Comparison of ENCODE assay signal across 15 cellular contexts in the genomic region with DNA sequence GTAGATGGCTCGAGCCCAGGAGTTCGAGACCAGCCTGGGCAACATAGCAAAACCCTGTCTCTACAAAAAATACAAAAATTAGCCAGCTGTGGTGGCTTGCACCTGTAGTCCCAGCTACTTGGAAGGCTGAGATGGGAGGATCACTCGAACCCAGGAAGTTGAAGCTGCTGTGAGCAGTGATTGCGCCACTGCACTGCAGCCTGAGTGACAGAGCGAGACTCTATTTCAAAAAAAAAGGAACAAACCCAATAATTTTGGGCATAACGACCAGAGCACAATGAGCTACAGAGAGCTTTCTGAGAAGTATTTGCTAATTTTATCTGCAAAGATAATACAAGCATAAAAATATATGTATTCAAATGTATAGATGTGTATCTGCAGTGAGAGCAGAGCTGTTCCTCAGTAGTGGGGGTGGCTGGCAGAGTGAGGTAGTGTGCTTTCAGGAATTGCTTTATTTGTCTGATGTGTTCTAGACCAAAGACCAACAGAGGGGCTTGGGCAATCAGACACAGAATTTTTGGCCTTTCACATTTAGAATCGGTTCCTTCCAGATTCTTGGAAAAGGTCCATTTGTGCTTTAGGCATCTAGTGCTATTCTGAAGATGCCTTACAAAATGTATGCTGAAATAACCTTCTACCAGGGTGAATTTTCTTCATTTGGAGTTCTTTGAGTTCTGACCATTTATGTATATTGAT. TPM values are rescaled to one million over a fixed set of nuclear protein-coding genes. Genes with fewer than 3 reads are reported as not detected.
DNase-seq lines count a peak whose midpoint lies in the region; ATAC-seq and TF ChIP-seq lines count a peak whose summit lies in the region.
"Had no signal": no experiment of that assay in that cellular context is flagged by ENCODE, and none has a peak within 500 bp of the region (broad histone marks: within the 10 kb centered on the region; RNA-seq: fewer than 3 reads in every experiment).

No MANE protein-coding gene starts in this region.

- peaks cover 43% of the 10 kb centered on the region for H3K36me3 Mint-ChIP-seq in T-helper 2 cell treated with Interferon-gamma antibody and Interleukin-4, amounts not matched to agents 5 μg/mL and 100 μg/mL, for 36 hours (ENCODE audit: low read depth)
- peaks cover 3% of the 10 kb centered on the region for H3K36me3 Mint-ChIP-seq in activated T-helper 1 cell treated with anti-CD3 and anti-CD28 coated beads, Interleukin-12 subunit alpha, Interleukin-12 subunit beta, Interleukin-2, Interleukin-4 antibody, amounts not matched to agents 30 ng/mL and 10 ng/mL and 1 ng/mL, durations not matched to agents 14 hours and 24 hours and 36 hours (ENCODE audit: low read depth)

- peak overlapping the region; percentile 20 for H3K27ac ChIP-seq in HL-60 (replicated peaks)
- H3K27ac ChIP-seq in neutrophil, result peak overlapping the region; percentile 99
- H3K27ac ChIP-seq in suprapubic skin, result no peak overlapping the region
- H3K27ac ChIP-seq: hepatocyte had no signal

- TF ChIP-seq POLR2A in suprapubic skin (IDR thresholded peaks at IDR 0.05), result no peak

- H3K27me3 ChIP-seq in HL-60 (ENCODE audit: insufficient read depth, poor library complexity, severe bottlenecking) (no peaks in the 10 kb centered on the region), neutrophil (no peaks in the 10 kb centered on the region), suprapubic skin (peaks cover 12% of the 10 kb centered on the region)

- H3K27me3 Mint-ChIP-seq in T-helper 2 cell treated with Interferon-gamma antibody and Interleukin-4, amounts not matched to agents 5 μg/mL and 100 μg/mL, for 36 hours (ENCODE audit: low read depth), result peaks cover 13% of the 10 kb centered on the region
- no peaks in the 10 kb centered on the region for H3K27me3 Mint-ChIP-seq in activated T-helper 1 cell treated with anti-CD3 and anti-CD28 coated beads, Interleukin-12 subunit alpha, Interleukin-12 subunit beta, Interleukin-2, Interleukin-4 antibody, amounts not matched to agents 30 ng/mL and 10 ng/mL and 1 ng/mL, durations not matched to agents 14 hours and 24 hours and 36 hours (ENCODE audit: insufficient read depth)

- H3K4me1 Mint-ChIP-seq in T-helper 2 cell treated with Interferon-gamma antibody and Interleukin-4, amounts not matched to agents 5 μg/mL and 100 μg/mL, for 36 hours (ENCODE audit: low read depth), result peaks cover 47% of the 10 kb centered on the region
- H3K4me1 Mint-ChIP-seq in activated T-helper 1 cell treated with anti-CD3 and anti-CD28 coated beads, Interleukin-12 subunit alpha, Interleukin-12 subunit beta, Interleukin-2, Interleukin-4 antibody, amounts not matched to agents 30 ng/mL and 10 ng/mL and 1 ng/mL, durations not matched to agents 14 hours and 24 hours and 36 hours (ENCODE audit: low read depth), result peaks cover 59% of the 10 kb centered on the region

- intact Hi-C loops in activated T-helper 1 cell treated with anti-CD3 and anti-CD28 coated beads, Interleukin-12 subunit alpha, Interleukin-12 subunit beta, Interleukin-2, Interleukin-4 antibody, amounts not matched to agents 30 ng/mL and 10 ng/mL and 1 ng/mL, durations not matched to agents 14 hours and 24 hours and 36 hours (cut with micrococcal nuclease), result no loop called here

- WGBS in suprapubic skin, result 78% methylated on average over 7 of the region's 7 CpGs

- no peak for TF ChIP-seq EP300 in suprapubic skin (IDR thresholded peaks at IDR 0.05)

- no peak for DNase-seq in T-helper 2 cell treated with Interferon-gamma antibody and Interleukin-4, amounts not matched to agents 5 μg/mL and 100 μg/mL, for 36 hours (ENCODE audit: low spot score)
- DNase-seq in T-helper 2 cell, result no peak
- DNase-seq in HL-60 (ENCODE audit: low read depth in 1 of 2, low spot score in 1 of 2), result peak in 1 of 2 experiments; percentile 83
- DNase-seq in activated T-helper 1 cell treated with anti-CD3 and anti-CD28 coated beads, Interleukin-12 subunit alpha, Interleukin-12 subunit beta, Interleukin-2, Interleukin-4 antibody, amounts not matched to agents 30 ng/mL and 10 ng/mL and 1 ng/mL, durations not matched to agents 14 hours and 24 hours and 36 hours (ENCODE audit: low spot score), result no peak
- no peak for DNase-seq in NCI-H1930 (lab: John Stamatoyannopoulos, UW)
- no peak for DNase-seq in suprapubic skin (ENCODE audit: low spot score in 2 of 2)
- DNase-seq: ACHN; HFFc6; NCI-H2081 treated with DMSO at 0.1 percent for 48 hours; NCI-H69; stimulated activated CD4-positive, alpha-beta T cell treated with anti-CD3 and anti-CD28 coated beads, Interleukin-15, amount 100 ng/mL, for 24 hours; stimulated activated naive CD4-positive, alpha-beta T cell had no signal

- ATAC-seq in HG03442 (IDR thresholded peaks at IDR 0.05; ENCODE audit: unreplicated experiment), result no peak

- peaks cover 84 to 93% of the 10 kb centered on the region in 2 experiments for H3K4me1 ChIP-seq in neutrophil (ENCODE audit: control insufficient read depth in 1 of 2, insufficient read depth in 1 of 2, low read depth in 1 of 2, low read length in 1 of 2)
- H3K4me1 ChIP-seq in suprapubic skin, result peaks cover 14% of the 10 kb centered on the region

- peaks cover 12% of the 10 kb centered on the region for H3K36me3 ChIP-seq in neutrophil
- H3K36me3 ChIP-seq in suprapubic skin, result no peaks in the 10 kb centered on the region

- no peak overlapping the region for H3K4me3 ChIP-seq in HL-60 (replicated peaks; ENCODE audit: insufficient read depth, low read length)
- peak overlapping the region; percentile 47 to 48 for H3K4me3 ChIP-seq in neutrophil (ENCODE audit: low read depth in 1 of 2, low read length in 1 of 2)
- H3K4me3 ChIP-seq in suprapubic skin, result no peak overlapping the region
- H3K4me3 ChIP-seq: hepatocyte had no signal

- no peaks in the 10 kb centered on the region for H3K9me3 Mint-ChIP-seq in T-helper 2 cell treated with Interferon-gamma antibody and Interleukin-4, amounts not matched to agents 5 μg/mL and 100 μg/mL, for 36 hours
- H3K9me3 Mint-ChIP-seq in activated T-helper 1 cell treated with anti-CD3 and anti-CD28 coated beads, Interleukin-12 subunit alpha, Interleukin-12 subunit beta, Interleukin-2, Interleukin-4 antibody, amounts not matched to agents 30 ng/mL and 10 ng/mL and 1 ng/mL, durations not matched to agents 14 hours and 24 hours and 36 hours, result no peaks in the 10 kb centered on the region
- H3K9me3 Mint-ChIP-seq: HFFc6 had no signal

- H3K27ac Mint-ChIP-seq in T-helper 2 cell treated with Interferon-gamma antibody and Interleukin-4, amounts not matched to agents 5 μg/mL and 100 μg/mL, for 36 hours, result peak overlapping the region; percentile 7
- no peak overlapping the region for H3K27ac Mint-ChIP-seq in activated T-helper 1 cell treated with anti-CD3 and anti-CD28 coated beads, Interleukin-12 subunit alpha, Interleukin-12 subunit beta, Interleukin-2, Interleukin-4 antibody, amounts not matched to agents 30 ng/mL and 10 ng/mL and 1 ng/mL, durations not matched to agents 14 hours and 24 hours and 36 hours
- H3K27ac Mint-ChIP-seq: HFFc6 had no signal

- peak overlapping the region; percentile 12 for H3K4me3 Mint-ChIP-seq in T-helper 2 cell treated with Interferon-gamma antibody and Interleukin-4, amounts not matched to agents 5 μg/mL and 100 μg/mL, for 36 hours
- H3K4me3 Mint-ChIP-seq in activated T-helper 1 cell treated with anti-CD3 and anti-CD28 coated beads, Interleukin-12 subunit alpha, Interleukin-12 subunit beta, Interleukin-2, Interleukin-4 antibody, amounts not matched to agents 30 ng/mL and 10 ng/mL and 1 ng/mL, durations not matched to agents 14 hours and 24 hours and 36 hours, result peak overlapping the region; percentile 30
- H3K4me3 Mint-ChIP-seq: HFFc6 had no signal

- TF ChIP-seq CTCF in HL-60 (IDR thresholded peaks at IDR 0.05; ENCODE audit: insufficient read depth, low read length) (no peak), neutrophil (IDR thresholded peaks at IDR 0.05) (no peak), suprapubic skin (IDR thresholded peaks at IDR 0.05) (no peak)

- H3K9me3 ChIP-seq in neutrophil (no peaks in the 10 kb centered on the region), suprapubic skin (no peaks in the 10 kb centered on the region)

RNA-seq across cellular contexts. Expression of a gene that starts 5.2 kb away (rescaled TPM):
- total RNA-seq in activated T-helper 1 cell treated with anti-CD3 and anti-CD28 coated beads, Interleukin-12 subunit alpha, Interleukin-12 subunit beta, Interleukin-2, Interleukin-4 antibody, amounts not matched to agents 30 ng/mL and 10 ng/mL and 1 ng/mL, durations not matched to agents 14 hours and 24 hours and 36 hours, result 120 and 122 TPM in 2 replicates
- total RNA-seq in suprapubic skin, result 10 to 100 TPM in 2 of 4 donors, 1 to 10 TPM in 2; 4.1 to 13.3 (median 10.3) TPM

RNA-seq across cellular contexts. Expression of a gene that starts 41.0 kb away (rescaled TPM):
- 26.8 and 30.4 TPM in 2 replicates for total RNA-seq in activated T-helper 1 cell treated with anti-CD3 and anti-CD28 coated beads, Interleukin-12 subunit alpha, Interleukin-12 subunit beta, Interleukin-2, Interleukin-4 antibody, amounts not matched to agents 30 ng/mL and 10 ng/mL and 1 ng/mL, durations not matched to agents 14 hours and 24 hours and 36 hours
- total RNA-seq in suprapubic skin, result 10 to 100 TPM; 27.4 to 48.7 (median 33.0) TPM

Comparison
In these comparisons a context has a peak if more than half of its experiments do, and no peak if none do; other contexts are left out.
1. H3K4me3 ChIP-seq: peak in neutrophil (2 of 2); none in HL-60 (single experiment) and suprapubic skin (single experiment).